ENCODE assay signal across 16 cellular contexts in genomic region chr9:108282872-108283271, GRCh38.
DNase-seq lines count a peak whose midpoint lies in the region; ATAC-seq and TF ChIP-seq lines count a peak whose summit lies in the region.
"Had no signal": no experiment of that assay in that cellular context is flagged by ENCODE, and none has a peak within 500 bp of the region (broad histone marks: within the 10 kb centered on the region; RNA-seq: fewer than 3 reads in every experiment).

No MANE protein-coding gene starts in this region.

- 0 out of 2 replicates have a peak, but pooled peaks have one; percentile 3 for TF ChIP-seq RAD21 in Ishikawa (IDR thresholded peaks at IDR 0.05; ENCODE audit: low read depth)

- no peak for TF ChIP-seq EP300 in Ishikawa (IDR thresholded peaks at IDR 0.05; ENCODE audit: borderline replicate concordance)

- intact Hi-C loops in CD14-positive monocyte (cut with micrococcal nuclease), result no loop called here
- intact Hi-C loops in body of pancreas (cut with DNase I), result no loop called here
- intact Hi-C loops in vagina (cut with DNase I), result no loop called here

- H3K4me3 Mint-ChIP-seq in CD14-positive monocyte, result no peak overlapping the region
- H3K4me3 Mint-ChIP-seq: activated CD4-positive, alpha-beta memory T cell treated with anti-CD3 and anti-CD28 coated beads for 36 hours; activated naive CD8-positive, alpha-beta T cell; CD4-positive, alpha-beta memory T cell; IgD-negative memory B cell; natural killer cell; stimulated activated effector memory CD8-positive, alpha-beta T cell treated with anti-CD3 and anti-CD28 coated beads, Interleukin-12 subunit alpha, Interleukin-12 subunit beta, amount 100 ng/mL, for 72 hours had no signal

- no peak for ATAC-seq in body of pancreas
- no peak for ATAC-seq in HG02678 (IDR thresholded peaks at IDR 0.05; ENCODE audit: unreplicated experiment)
- no peak for ATAC-seq in GM21515 (IDR thresholded peaks at IDR 0.05; ENCODE audit: unreplicated experiment)
- ATAC-seq: natural killer cell; stimulated activated effector memory CD8-positive, alpha-beta T cell treated with anti-CD3 and anti-CD28 coated beads, Interleukin-12 subunit alpha, Interleukin-12 subunit beta, amount 100 ng/mL, for 72 hours had no signal

- H3K4me1 ChIP-seq in body of pancreas, result no peaks in the 10 kb centered on the region
- peaks cover 22% of the 10 kb centered on the region for H3K4me1 ChIP-seq in vagina

- H3K9me3 ChIP-seq in body of pancreas, result no peaks in the 10 kb centered on the region
- no peaks in the 10 kb centered on the region for H3K9me3 ChIP-seq in vagina

- no peak overlapping the region for H3K27ac Mint-ChIP-seq in CD14-positive monocyte
- H3K27ac Mint-ChIP-seq: activated CD4-positive, alpha-beta memory T cell treated with anti-CD3 and anti-CD28 coated beads for 36 hours; activated naive CD8-positive, alpha-beta T cell; CD4-positive, alpha-beta memory T cell; IgD-negative memory B cell; natural killer cell; stimulated activated effector memory CD8-positive, alpha-beta T cell treated with anti-CD3 and anti-CD28 coated beads, Interleukin-12 subunit alpha, Interleukin-12 subunit beta, amount 100 ng/mL, for 72 hours had no signal

- TF ChIP-seq POLR2A in body of pancreas (IDR thresholded peaks at IDR 0.05) (no peak), vagina (IDR thresholded peaks at IDR 0.05) (no peak)

- peaks cover 0 to 4% (median 2%) of the 10 kb centered on the region in 3 donors for H3K27me3 Mint-ChIP-seq in CD14-positive monocyte (ENCODE audit: low read depth in 3 of 3)
- H3K27me3 Mint-ChIP-seq: activated CD4-positive, alpha-beta memory T cell treated with anti-CD3 and anti-CD28 coated beads for 36 hours; CD4-positive, alpha-beta memory T cell; IgD-negative memory B cell had no signal

- H3K36me3 ChIP-seq in body of pancreas (replicated peaks in 1 of 2; ENCODE audit: insufficient read depth in 1 of 2, low read depth in 2 of 2) (no peaks in the 10 kb centered on the region), vagina (no peaks in the 10 kb centered on the region)

- no peak for DNase-seq in CD14-positive monocyte (ENCODE audit: low spot score)
- DNase-seq in body of pancreas, result no peak
- peak; percentile 19 to 25 for DNase-seq in lung microvascular endothelial cell (ENCODE audit: low read depth in 2 of 2)
- no peak for DNase-seq in vagina (ENCODE audit: extremely low spot score in 2 of 2)
- no peak for DNase-seq in activated T-cell treated with anti-CD3 and anti-CD28 coated beads, Interleukin-2, amount 50 U/mL, for 1 hour
- DNase-seq: activated CD4-positive, alpha-beta memory T cell treated with anti-CD3 and anti-CD28 coated beads for 36 hours; CD4-positive, alpha-beta memory T cell; natural killer cell; NCI-H226; SW 1271 had no signal

- no peaks in the 10 kb centered on the region for H3K27me3 ChIP-seq in body of pancreas
- no peaks in the 10 kb centered on the region for H3K27me3 ChIP-seq in vagina

- H3K27ac ChIP-seq in body of pancreas, result no peak overlapping the region
- H3K27ac ChIP-seq in vagina, result no peak overlapping the region

- H3K4me3 ChIP-seq in body of pancreas (no peak overlapping the region), vagina (no peak overlapping the region)

- H3K36me3 Mint-ChIP-seq in CD14-positive monocyte, result no peaks in the 10 kb centered on the region
- H3K36me3 Mint-ChIP-seq: activated CD4-positive, alpha-beta memory T cell treated with anti-CD3 and anti-CD28 coated beads for 36 hours; activated naive CD8-positive, alpha-beta T cell; CD4-positive, alpha-beta memory T cell; IgD-negative memory B cell; natural killer cell; stimulated activated effector memory CD8-positive, alpha-beta T cell treated with anti-CD3 and anti-CD28 coated beads, Interleukin-12 subunit alpha, Interleukin-12 subunit beta, amount 100 ng/mL, for 72 hours had no signal

- no peaks in the 10 kb centered on the region for H3K9me3 Mint-ChIP-seq in CD14-positive monocyte
- H3K9me3 Mint-ChIP-seq: activated CD4-positive, alpha-beta memory T cell treated with anti-CD3 and anti-CD28 coated beads for 36 hours had no signal

- WGBS in body of pancreas, 2 donors, result 41 to 42% methylated on average over 4 of the region's 4 CpGs

- H3K4me1 Mint-ChIP-seq in CD14-positive monocyte, result no peaks in the 10 kb centered on the region
- H3K4me1 Mint-ChIP-seq: CD4-positive, alpha-beta memory T cell; IgD-negative memory B cell; natural killer cell; stimulated activated effector memory CD8-positive, alpha-beta T cell treated with anti-CD3 and anti-CD28 coated beads, Interleukin-12 subunit alpha, Interleukin-12 subunit beta, amount 100 ng/mL, for 72 hours had no signal

- TF ChIP-seq CTCF in CD14-positive monocyte (IDR thresholded peaks at IDR 0.05) (peak; percentile 73), body of pancreas (IDR thresholded peaks at IDR 0.05) (peak in 5 of 7 experiments; percentile 21 to 48 (median 37)), vagina (IDR thresholded peaks at IDR 0.05) (no peak)

TF ChIP-seq in Ishikawa, 13 proteins besides CTCF, POLR2A, EP300 and RAD21:
- no peak for TF ChIP-seq TEAD4 (IDR thresholded peaks at IDR 0.05)

Comparison
In these comparisons a context has a peak if more than half of its experiments do, and no peak if none do; other contexts are left out.
1. DNase-seq: peak in lung microvascular endothelial cell (2 of 2); none in CD14-positive monocyte (single experiment), body of pancreas (0 of 4), vagina (0 of 2) and activated T-cell treated with anti-CD3 and anti-CD28 coated beads, Interleukin-2, amount 50 U/mL, for 1 hour (single experiment).
2. CTCF ChIP-seq: peak in CD14-positive monocyte (single experiment) and body of pancreas (5 of 7); none in vagina (0 of 3).